ENCODE assay signal across 10 cellular contexts in genomic region chr5:81420039-81420667, GRCh38. TPM values are rescaled to one million over a fixed set of nuclear protein-coding genes. Genes with fewer than 3 reads are reported as not detected.
DNase-seq lines count a peak whose midpoint lies in the region; ATAC-seq and TF ChIP-seq lines count a peak whose summit lies in the region.
"Had no signal": no experiment of that assay in that cellular context is flagged by ENCODE, and none has a peak within 500 bp of the region (broad histone marks: within the 10 kb centered on the region; RNA-seq: fewer than 3 reads in every experiment).

No MANE protein-coding gene starts in this region.

- CTCF ChIA-PET in activated CD4-positive, alpha-beta memory T cell treated with anti-CD3 and anti-CD28 coated beads, Interleukin-2, amount 10 ng/mL, durations not matched to agents 7 days and 5 days (lab: Charles Lee), result no interaction called here

- 79 to 86% methylated on average over 6 of the region's 6 CpGs for WGBS in heart right ventricle, 2 donors

- H3K36me3 Mint-ChIP-seq in activated CD4-positive, alpha-beta memory T cell treated with anti-CD3 and anti-CD28 coated beads, Interleukin-2, amount 10 ng/mL, durations not matched to agents 7 days and 5 days (ENCODE audit: low read depth), result no peaks in the 10 kb centered on the region

- H3K9ac ChIP-seq in BLaER1 treated with 17β-estradiol and CSF1 and Interleukin-3, amounts not matched to agents 10 nM and 100 nM, result peak overlapping the region in 1 of 11 experiments; percentile 6; a peak in 2 of 22 replicates

- no peak for ATAC-seq in GM21723 (IDR thresholded peaks at IDR 0.05; ENCODE audit: unreplicated experiment)
- ATAC-seq in GM21526 (IDR thresholded peaks at IDR 0.05; ENCODE audit: low FRiP score, unreplicated experiment), result no peak
- ATAC-seq in heart right ventricle, result no peak

- H4K20me1 ChIP-seq in BLaER1 treated with 17β-estradiol and CSF1 and Interleukin-3, amounts not matched to agents 10 nM and 100 nM, result no peaks in the 10 kb centered on the region; a peak in 1 of 22 replicates

- H3K4me2 ChIP-seq in BLaER1 treated with 17β-estradiol and CSF1 and Interleukin-3, amounts not matched to agents 10 nM and 100 nM, result peak overlapping the region in 4 of 11 experiments; percentile 8 to 60 (median 34); a peak in 6 of 22 replicates

- H3K4me3 Mint-ChIP-seq in activated CD4-positive, alpha-beta memory T cell treated with anti-CD3 and anti-CD28 coated beads, Interleukin-2, amount 10 ng/mL, durations not matched to agents 7 days and 5 days, result no peak overlapping the region
- H3K4me3 Mint-ChIP-seq: IgD-negative memory B cell, memory B cell had no signal

- peaks cover 0 to 64% (median 33%) of the 10 kb centered on the region in 11 experiments; a peak in 15 of 22 replicates for H3K36me3 ChIP-seq in BLaER1 treated with 17β-estradiol and CSF1 and Interleukin-3, amounts not matched to agents 10 nM and 100 nM
- peaks cover 0 to 55% (median 15%) of the 10 kb centered on the region in 9 donors for H3K36me3 ChIP-seq in heart right ventricle

- POLR2A ChIA-PET in activated CD4-positive, alpha-beta memory T cell treated with anti-CD3 and anti-CD28 coated beads, Interleukin-2, amount 10 ng/mL, durations not matched to agents 7 days and 5 days (lab: Charles Lee), result interaction anchor here (1.0 to 1.3 kb wide), 3 partner anchors 9 to 330 kb away, joined by 3 to 4 read pairs (median 3); partner anchors contain the start of gene SSBP2

- no peak for TF ChIP-seq CTCF in heart right ventricle (IDR thresholded peaks at IDR 0.05)

- H3K27ac Mint-ChIP-seq in activated CD4-positive, alpha-beta memory T cell treated with anti-CD3 and anti-CD28 coated beads, Interleukin-2, amount 10 ng/mL, durations not matched to agents 7 days and 5 days, result peak overlapping the region; percentile 74
- H3K27ac Mint-ChIP-seq: IgD-negative memory B cell, memory B cell had no signal

- H3K4me3 ChIP-seq in BLaER1 treated with 17β-estradiol and CSF1 and Interleukin-3, amounts not matched to agents 10 nM and 100 nM, result no peak overlapping the region
- no peak overlapping the region for H3K4me3 ChIP-seq in heart right ventricle

- peaks cover 35% of the 10 kb centered on the region for H3K4me1 Mint-ChIP-seq in activated CD4-positive, alpha-beta memory T cell treated with anti-CD3 and anti-CD28 coated beads, Interleukin-2, amount 10 ng/mL, durations not matched to agents 7 days and 5 days
- H3K4me1 Mint-ChIP-seq: IgD-negative memory B cell, memory B cell had no signal

- peaks cover 0 to 18% (median 0%) of the 10 kb centered on the region in 10 experiments; a peak in 5 of 20 replicates for H3K4me1 ChIP-seq in BLaER1 treated with 17β-estradiol and CSF1 and Interleukin-3, amounts not matched to agents 10 nM and 100 nM
- H3K4me1 ChIP-seq in heart right ventricle, result peaks cover 0 to 8% (median 3%) of the 10 kb centered on the region in 9 donors

- no peaks in the 10 kb centered on the region for H3K27me3 ChIP-seq in BLaER1 treated with 17β-estradiol and CSF1 and Interleukin-3, amounts not matched to agents 10 nM and 100 nM
- no peaks in the 10 kb centered on the region for H3K27me3 ChIP-seq in heart right ventricle

- H3K9me3 ChIP-seq in BLaER1 treated with 17β-estradiol and CSF1 and Interleukin-3, amounts not matched to agents 10 nM and 100 nM (replicated peaks in 1 of 11), result no peaks in the 10 kb centered on the region
- no peaks in the 10 kb centered on the region for H3K9me3 ChIP-seq in heart right ventricle

- DNase-seq in HS-5 (ENCODE audit: low read depth), result peak; percentile 77
- peak; percentile 22 for DNase-seq in activated CD4-positive, alpha-beta memory T cell treated with anti-CD3 and anti-CD28 coated beads, Interleukin-2, amount 10 ng/mL, durations not matched to agents 7 days and 5 days
- peak; percentile 31 for DNase-seq in inferior parietal cortex (ENCODE audit: extremely low spot score)
- no peak for DNase-seq in NCI-H2227 (lab: John Stamatoyannopoulos, UW; ENCODE audit: unreplicated experiment)
- no peak for DNase-seq in heart right ventricle

- H3K27ac ChIP-seq in BLaER1 treated with 17β-estradiol and CSF1 and Interleukin-3, amounts not matched to agents 10 nM and 100 nM, result peak overlapping the region in 7 of 11 experiments; percentile 15 to 66 (median 46); a peak in 12 of 22 replicates
- peak overlapping the region in 1 of 10 donors; percentile 17 for H3K27ac ChIP-seq in heart right ventricle

- H3K9me3 Mint-ChIP-seq in activated CD4-positive, alpha-beta memory T cell treated with anti-CD3 and anti-CD28 coated beads, Interleukin-2, amount 10 ng/mL, durations not matched to agents 7 days and 5 days, result no peaks in the 10 kb centered on the region
- H3K9me3 Mint-ChIP-seq: IgD-negative memory B cell, memory B cell had no signal

- no peaks in the 10 kb centered on the region for H3K27me3 Mint-ChIP-seq in activated CD4-positive, alpha-beta memory T cell treated with anti-CD3 and anti-CD28 coated beads, Interleukin-2, amount 10 ng/mL, durations not matched to agents 7 days and 5 days
- H3K27me3 Mint-ChIP-seq: IgD-negative memory B cell, memory B cell had no signal

- intact Hi-C loops in heart right ventricle (cut with DNase I), result loop anchor here in 8 of 10 donors (10.0 kb wide), 6 partner anchors 325 to 805 kb away; partner anchors contain the start of gene SSBP2 (in 1 of the 8)

RNA-seq across cellular contexts. Expression of gene ACOT12, which starts 26.2 kb away (rescaled TPM):
- not detected for total RNA-seq in activated CD4-positive, alpha-beta memory T cell treated with anti-CD3 and anti-CD28 coated beads, Interleukin-2, amount 10 ng/mL, durations not matched to agents 7 days and 5 days
- not detected for total RNA-seq in heart right ventricle
- polyA plus RNA-seq in heart right ventricle, result under 1 TPM in 1 of 2 donors, not detected in 1; 0.15 TPM
- polyA plus RNA-seq: IgD-negative memory B cell had no signal

Comparison
In these comparisons a context has a peak if more than half of its experiments do, and no peak if none do; other contexts are left out.
1. DNase-seq: peak in HS-5 (single experiment), activated CD4-positive, alpha-beta memory T cell treated with anti-CD3 and anti-CD28 coated beads, Interleukin-2, amount 10 ng/mL, durations not matched to agents 7 days and 5 days (single experiment) and inferior parietal cortex (single experiment); none in NCI-H2227 (single experiment) and heart right ventricle (0 of 2).